Comparison of ENCODE assay signal across 17 cellular contexts in the genomic region with DNA sequence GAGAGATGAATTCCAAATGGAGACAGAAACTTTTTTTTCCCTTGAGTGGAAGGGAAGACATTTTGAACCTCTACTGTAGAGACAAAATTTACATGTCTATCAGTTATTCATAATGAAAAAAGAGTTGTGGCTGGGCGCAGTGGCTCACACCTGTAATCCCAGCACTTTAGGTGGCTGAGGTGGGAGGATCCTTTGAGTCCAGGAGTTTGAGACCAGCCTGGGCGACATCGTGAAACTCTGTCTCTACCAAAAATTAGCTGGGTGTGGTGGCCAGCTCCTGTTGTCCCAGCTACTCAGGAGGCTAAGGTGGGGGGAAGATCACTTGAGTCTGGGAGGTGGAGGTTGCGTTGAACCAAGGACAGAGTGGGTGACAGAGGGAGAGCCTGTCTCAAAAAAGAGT. TPM values are rescaled to one million over a fixed set of nuclear protein-coding genes. Genes with fewer than 3 reads are reported as not detected.
DNase-seq lines count a peak whose midpoint lies in the region; ATAC-seq and TF ChIP-seq lines count a peak whose summit lies in the region.
"Had no signal": no experiment of that assay in that cellular context is flagged by ENCODE, and none has a peak within 500 bp of the region (broad histone marks: within the 10 kb centered on the region; RNA-seq: fewer than 3 reads in every experiment).

No MANE protein-coding gene starts in this region.

- H3K4me2 ChIP-seq in PC-9 = peak overlapping the region; percentile 80

- peaks cover 52% of the 10 kb centered on the region for H3K4me1 Mint-ChIP-seq in central memory CD8-positive, alpha-beta T cell

- H3K27me3 ChIP-seq in PC-9 (ENCODE audit: insufficient read depth, low read depth) (no peaks in the 10 kb centered on the region), prostate gland (replicated peaks; ENCODE audit: insufficient read depth) (no peaks in the 10 kb centered on the region)
- H3K27me3 ChIP-seq: stomach had no signal

- peak overlapping the region; percentile 97 for H3K27ac Mint-ChIP-seq in central memory CD8-positive, alpha-beta T cell (ENCODE audit: low read depth)

- 95% methylated on average over 4 of the region's 4 CpGs for WGBS in prostate gland

- intact Hi-C loops in PC-9 (cut with micrococcal nuclease; ENCODE audit: unreplicated experiment) (loop anchor here (10.0 kb wide), 1 partner anchor 584 kb away; the partner anchor contains the start of gene CREBZF), prostate gland (cut with DNase I) (loop anchor here (5.0 kb wide), 1 partner anchor 54 kb away; the partner anchor contains the start of gene HIKESHI)

- peaks cover 14% of the 10 kb centered on the region; the same call in 1 of the 2 replicates for H3F3A ChIP-seq in PC-9 (ENCODE audit: insufficient read depth, low read depth)

- no peak for ATAC-seq in central memory CD8-positive, alpha-beta T cell (replicated peaks; ENCODE audit: extremely low read depth, poor library complexity, severe bottlenecking)
- ATAC-seq in HG02852 (IDR thresholded peaks at IDR 0.05; ENCODE audit: unreplicated experiment) = no peak
- ATAC-seq in GM18517 (IDR thresholded peaks at IDR 0.05; ENCODE audit: unreplicated experiment) = no peak

- TF ChIP-seq CTCF in PC-9 (conservative IDR thresholded peaks at IDR 0.05) (no peak), prostate gland (IDR thresholded peaks at IDR 0.05) (no peak)

- no peak overlapping the region; the same call in 1 of the 2 replicates for H3K27ac ChIP-seq in PC-9
- no peak overlapping the region for H3K27ac ChIP-seq in prostate gland
- H3K27ac ChIP-seq: epithelial cell of prostate, HL-60, stomach had no signal

- CTCF ChIA-PET in PC-9 (lab: Charles Lee) = no interaction called here

- no peak overlapping the region for H2AFZ ChIP-seq in PC-9

- H3K4me3 Mint-ChIP-seq in central memory CD8-positive, alpha-beta T cell = no peak overlapping the region

- no peaks in the 10 kb centered on the region for H3K27me3 Mint-ChIP-seq in central memory CD8-positive, alpha-beta T cell

- BruUV-seq in PC-9 (replicated peaks; lab: Mats Ljungman, UMichigan) = no TSS peak

- peaks cover 26% of the 10 kb centered on the region for H3K36me3 ChIP-seq in PC-9 (ENCODE audit: low read depth)
- no peaks in the 10 kb centered on the region for H3K36me3 ChIP-seq in prostate gland
- H3K36me3 ChIP-seq: HAP-1 had no signal

- peaks cover 8% of the 10 kb centered on the region for H3K36me3 Mint-ChIP-seq in central memory CD8-positive, alpha-beta T cell (ENCODE audit: insufficient read depth)

- POLR2A ChIA-PET in PC-9 (lab: Charles Lee; ENCODE audit: unreplicated experiment) = no interaction called here

- H3K9me3 ChIP-seq in PC-9 (ENCODE audit: insufficient read depth, low read depth) = no peaks in the 10 kb centered on the region
- H3K9me3 ChIP-seq in prostate gland = no peaks in the 10 kb centered on the region
- H3K9me3 ChIP-seq: HAP-1, stomach had no signal

- no peaks in the 10 kb centered on the region for H3K9me2 ChIP-seq in PC-9 (ENCODE audit: insufficient read depth)

- H3K79me2 ChIP-seq in PC-9 (ENCODE audit: low read depth) = peaks cover 86% of the 10 kb centered on the region

- H3K4me3 ChIP-seq in PC-9 = no peak overlapping the region; the same call in 1 of the 2 replicates
- H3K4me3 ChIP-seq in prostate gland = no peak overlapping the region
- H3K4me3 ChIP-seq: HAP-1, stomach had no signal

- peak; percentile 30 for DNase-seq in stimulated activated CD4-positive, alpha-beta T cell treated with anti-CD3 and anti-CD28 coated beads, Interleukin-4, amount 100 ng/mL, for 24 hours
- no peak for DNase-seq in stimulated activated CD4-positive, alpha-beta T cell treated with anti-CD3 and anti-CD28 coated beads, Interleukin-12 subunit alpha, Interleukin-12 subunit beta, amount 100 ng/mL, for 4 hours
- DNase-seq in PC-9 (no peak), prostate gland (ENCODE audit: low spot score) (no peak), NCI-H1694 (lab: John Stamatoyannopoulos, UW) (no peak)
- no peak for DNase-seq in central memory CD8-positive, alpha-beta T cell (ENCODE audit: low spot score in 2 of 2)
- DNase-seq: activated gamma-delta T cell treated with Interleukin-2 at 50 U/mL for 16 hours, C1 segment of cervical spinal cord, GDM1, glutamatergic neuron, SIG-M5, stomach had no signal

- no peaks in the 10 kb centered on the region for H3K9me3 Mint-ChIP-seq in central memory CD8-positive, alpha-beta T cell

- no peak for TF ChIP-seq POLR2A in prostate gland (IDR thresholded peaks at IDR 0.05)

- H4K20me1 ChIP-seq in PC-9 (ENCODE audit: insufficient read depth) = peaks cover 64% of the 10 kb centered on the region

- H3K4me1 ChIP-seq in PC-9 (replicated peaks; ENCODE audit: insufficient read depth) (peaks cover 48% of the 10 kb centered on the region), prostate gland (replicated peaks) (no peaks in the 10 kb centered on the region)

RNA-seq across cellular contexts. Expression of gene EED, which starts 4.1 kb away (rescaled TPM):
- total RNA-seq in PC-9 (2021) (33.4 and 37.4 TPM in 2 replicates), prostate gland (10 to 100 TPM; 18.1 to 20.9 TPM)

RNA-seq across cellular contexts. Expression of gene HIKESHI, which starts 53.4 kb away (rescaled TPM):
- total RNA-seq in PC-9 (2021) (34.5 and 42.0 TPM in 2 replicates), prostate gland (10 to 100 TPM; 29.4 to 38.9 TPM)
